Comparison of ENCODE assay signal across 1 cellular context in the genomic region with DNA sequence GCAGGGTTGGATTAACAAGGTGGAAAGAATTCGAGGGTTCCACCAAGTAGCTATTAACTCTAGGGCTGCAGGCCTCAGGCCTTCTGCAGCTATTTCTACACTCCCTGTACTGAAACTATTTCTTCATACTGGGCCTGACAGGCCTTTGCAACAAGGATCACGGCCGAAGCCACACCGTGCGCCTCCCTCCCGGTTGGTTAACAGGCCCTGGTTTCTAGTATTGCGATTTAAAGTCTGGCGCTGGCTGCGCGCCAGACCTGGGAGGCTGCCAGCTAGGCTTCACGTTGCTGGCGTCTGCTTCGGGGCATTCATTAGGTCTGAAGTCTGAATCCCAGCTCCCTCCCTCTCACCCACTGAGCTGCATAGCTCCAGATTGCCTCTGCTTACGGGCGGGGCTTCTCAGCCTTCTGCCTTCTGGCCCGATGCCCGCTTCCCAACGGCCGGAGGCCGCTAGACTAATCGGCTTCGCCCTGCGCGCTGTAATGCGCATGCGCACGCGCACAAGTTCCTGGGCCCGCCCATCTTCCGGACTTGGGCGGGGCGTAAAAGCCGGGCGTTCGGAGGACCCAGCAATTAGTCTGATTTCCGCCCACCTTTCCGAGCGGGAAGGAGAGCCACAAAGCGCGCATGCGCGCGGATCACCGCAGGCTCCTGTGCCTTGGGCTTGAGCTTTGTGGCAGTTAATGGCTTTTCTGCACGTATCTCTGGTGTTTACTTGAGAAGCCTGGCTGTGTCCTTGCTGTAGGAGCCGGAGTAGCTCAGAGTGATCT.
TF ChIP-seq lines count a peak whose summit lies in the region.

No MANE protein-coding gene starts in this region.

TF ChIP-seq in K562, 482 proteins besides CTCF, POLR2A, EP300 and RAD21 (continued from another document and continues in another):
- TF ChIP-seq, protein P1, sequence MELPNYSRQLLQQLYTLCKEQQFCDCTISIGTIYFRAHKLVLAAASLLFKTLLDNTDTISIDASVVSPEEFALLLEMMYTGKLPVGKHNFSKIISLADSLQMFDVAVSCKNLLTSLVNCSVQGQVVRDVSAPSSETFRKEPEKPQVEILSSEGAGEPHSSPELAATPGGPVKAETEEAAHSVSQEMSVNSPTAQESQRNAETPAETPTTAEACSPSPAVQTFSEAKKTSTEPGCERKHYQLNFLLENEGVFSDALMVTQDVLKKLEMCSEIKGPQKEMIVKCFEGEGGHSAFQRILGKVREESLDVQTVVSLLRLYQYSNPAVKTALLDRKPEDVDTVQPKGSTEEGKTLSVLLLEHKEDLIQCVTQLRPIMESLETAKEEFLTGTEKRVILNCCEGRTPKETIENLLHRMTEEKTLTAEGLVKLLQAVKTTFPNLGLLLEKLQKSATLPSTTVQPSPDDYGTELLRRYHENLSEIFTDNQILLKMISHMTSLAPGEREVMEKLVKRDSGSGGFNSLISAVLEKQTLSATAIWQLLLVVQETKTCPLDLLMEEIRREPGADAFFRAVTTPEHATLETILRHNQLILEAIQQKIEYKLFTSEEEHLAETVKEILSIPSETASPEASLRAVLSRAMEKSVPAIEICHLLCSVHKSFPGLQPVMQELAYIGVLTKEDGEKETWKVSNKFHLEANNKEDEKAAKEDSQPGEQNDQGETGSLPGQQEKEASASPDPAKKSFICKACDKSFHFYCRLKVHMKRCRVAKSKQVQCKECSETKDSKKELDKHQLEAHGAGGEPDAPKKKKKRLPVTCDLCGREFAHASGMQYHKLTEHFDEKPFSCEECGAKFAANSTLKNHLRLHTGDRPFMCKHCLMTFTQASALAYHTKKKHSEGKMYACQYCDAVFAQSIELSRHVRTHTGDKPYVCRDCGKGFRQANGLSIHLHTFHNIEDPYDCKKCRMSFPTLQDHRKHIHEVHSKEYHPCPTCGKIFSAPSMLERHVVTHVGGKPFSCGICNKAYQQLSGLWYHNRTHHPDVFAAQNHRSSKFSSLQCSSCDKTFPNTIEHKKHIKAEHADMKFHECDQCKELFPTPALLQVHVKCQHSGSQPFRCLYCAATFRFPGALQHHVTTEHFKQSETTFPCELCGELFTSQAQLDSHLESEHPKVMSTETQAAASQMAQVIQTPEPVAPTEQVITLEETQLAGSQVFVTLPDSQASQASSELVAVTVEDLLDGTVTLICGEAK (IDR thresholded peaks at IDR 0.05): no peak
- TF ChIP-seq, protein P1 (CRISPR knock-in tag; IDR thresholded peaks at IDR 0.05): no peak
- TF ChIP-seq NCOR1 (IDR thresholded peaks at IDR 0.05): no peak
- no peak for TF ChIP-seq WHSC1 (IDR thresholded peaks at IDR 0.05; ENCODE audit: low read length)
- no peak for TF ChIP-seq ZNF12 (CRISPR knock-in tag; IDR thresholded peaks at IDR 0.05)
- no peak for TF ChIP-seq ZNF175 (CRISPR knock-in tag; IDR thresholded peaks at IDR 0.05; ENCODE audit: low read depth)
- TF ChIP-seq, protein P2, sequence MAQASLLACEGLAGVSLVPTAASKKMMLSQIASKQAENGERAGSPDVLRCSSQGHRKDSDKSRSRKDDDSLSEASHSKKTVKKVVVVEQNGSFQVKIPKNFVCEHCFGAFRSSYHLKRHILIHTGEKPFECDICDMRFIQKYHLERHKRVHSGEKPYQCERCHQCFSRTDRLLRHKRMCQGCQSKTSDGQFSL (CRISPR knock-in tag; IDR thresholded peaks at IDR 0.05): no peak
- TF ChIP-seq, protein P2 (tag; IDR thresholded peaks at IDR 0.05): no peak
- no peak for TF ChIP-seq ATF1 (CRISPR knock-in tag; IDR thresholded peaks at IDR 0.05)
- TF ChIP-seq ATF1 (tag; IDR thresholded peaks at IDR 0.05): 0 out of 2 replicates have a peak, but pooled peaks have one; percentile 17
- TF ChIP-seq, protein P3, sequence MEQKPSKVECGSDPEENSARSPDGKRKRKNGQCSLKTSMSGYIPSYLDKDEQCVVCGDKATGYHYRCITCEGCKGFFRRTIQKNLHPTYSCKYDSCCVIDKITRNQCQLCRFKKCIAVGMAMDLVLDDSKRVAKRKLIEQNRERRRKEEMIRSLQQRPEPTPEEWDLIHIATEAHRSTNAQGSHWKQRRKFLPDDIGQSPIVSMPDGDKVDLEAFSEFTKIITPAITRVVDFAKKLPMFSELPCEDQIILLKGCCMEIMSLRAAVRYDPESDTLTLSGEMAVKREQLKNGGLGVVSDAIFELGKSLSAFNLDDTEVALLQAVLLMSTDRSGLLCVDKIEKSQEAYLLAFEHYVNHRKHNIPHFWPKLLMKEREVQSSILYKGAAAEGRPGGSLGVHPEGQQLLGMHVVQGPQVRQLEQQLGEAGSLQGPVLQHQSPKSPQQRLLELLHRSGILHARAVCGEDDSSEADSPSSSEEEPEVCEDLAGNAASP (IDR thresholded peaks at IDR 0.05): no peak
- no peak for TF ChIP-seq SOX6 (IDR thresholded peaks at IDR 0.05)
- no peak for TF ChIP-seq DDX20 (tag; IDR thresholded peaks at IDR 0.05; ENCODE audit: low read depth)
- TF ChIP-seq RBM39 (optimal IDR thresholded peaks at IDR 0.05; ENCODE audit: low read depth, low read length): no peak
- no peak for TF ChIP-seq RAD51 (IDR thresholded peaks at IDR 0.05; ENCODE audit: borderline replicate concordance, low read depth)
- TF ChIP-seq MYBL2 (IDR thresholded peaks at IDR 0.05; ENCODE audit: low read depth): peak; percentile 63
- TF ChIP-seq MYBL2 (CRISPR knock-in tag; IDR thresholded peaks at IDR 0.05; ENCODE audit: borderline replicate concordance): no peak
- TF ChIP-seq FOXJ2 (tag; IDR thresholded peaks at IDR 0.05): no peak
- TF ChIP-seq NEUROD1 (IDR thresholded peaks at IDR 0.05; ENCODE audit: borderline replicate concordance, low read depth, low read length, partially characterized antibody): no peak
- TF ChIP-seq, protein P4, sequence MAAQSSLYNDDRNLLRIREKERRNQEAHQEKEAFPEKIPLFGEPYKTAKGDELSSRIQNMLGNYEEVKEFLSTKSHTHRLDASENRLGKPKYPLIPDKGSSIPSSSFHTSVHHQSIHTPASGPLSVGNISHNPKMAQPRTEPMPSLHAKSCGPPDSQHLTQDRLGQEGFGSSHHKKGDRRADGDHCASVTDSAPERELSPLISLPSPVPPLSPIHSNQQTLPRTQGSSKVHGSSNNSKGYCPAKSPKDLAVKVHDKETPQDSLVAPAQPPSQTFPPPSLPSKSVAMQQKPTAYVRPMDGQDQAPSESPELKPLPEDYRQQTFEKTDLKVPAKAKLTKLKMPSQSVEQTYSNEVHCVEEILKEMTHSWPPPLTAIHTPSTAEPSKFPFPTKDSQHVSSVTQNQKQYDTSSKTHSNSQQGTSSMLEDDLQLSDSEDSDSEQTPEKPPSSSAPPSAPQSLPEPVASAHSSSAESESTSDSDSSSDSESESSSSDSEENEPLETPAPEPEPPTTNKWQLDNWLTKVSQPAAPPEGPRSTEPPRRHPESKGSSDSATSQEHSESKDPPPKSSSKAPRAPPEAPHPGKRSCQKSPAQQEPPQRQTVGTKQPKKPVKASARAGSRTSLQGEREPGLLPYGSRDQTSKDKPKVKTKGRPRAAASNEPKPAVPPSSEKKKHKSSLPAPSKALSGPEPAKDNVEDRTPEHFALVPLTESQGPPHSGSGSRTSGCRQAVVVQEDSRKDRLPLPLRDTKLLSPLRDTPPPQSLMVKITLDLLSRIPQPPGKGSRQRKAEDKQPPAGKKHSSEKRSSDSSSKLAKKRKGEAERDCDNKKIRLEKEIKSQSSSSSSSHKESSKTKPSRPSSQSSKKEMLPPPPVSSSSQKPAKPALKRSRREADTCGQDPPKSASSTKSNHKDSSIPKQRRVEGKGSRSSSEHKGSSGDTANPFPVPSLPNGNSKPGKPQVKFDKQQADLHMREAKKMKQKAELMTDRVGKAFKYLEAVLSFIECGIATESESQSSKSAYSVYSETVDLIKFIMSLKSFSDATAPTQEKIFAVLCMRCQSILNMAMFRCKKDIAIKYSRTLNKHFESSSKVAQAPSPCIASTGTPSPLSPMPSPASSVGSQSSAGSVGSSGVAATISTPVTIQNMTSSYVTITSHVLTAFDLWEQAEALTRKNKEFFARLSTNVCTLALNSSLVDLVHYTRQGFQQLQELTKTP (IDR thresholded peaks at IDR 0.05; ENCODE audit: low read depth in 1 of 2, partially characterized antibody in 2 of 2): no peak
- TF ChIP-seq, protein P5, sequence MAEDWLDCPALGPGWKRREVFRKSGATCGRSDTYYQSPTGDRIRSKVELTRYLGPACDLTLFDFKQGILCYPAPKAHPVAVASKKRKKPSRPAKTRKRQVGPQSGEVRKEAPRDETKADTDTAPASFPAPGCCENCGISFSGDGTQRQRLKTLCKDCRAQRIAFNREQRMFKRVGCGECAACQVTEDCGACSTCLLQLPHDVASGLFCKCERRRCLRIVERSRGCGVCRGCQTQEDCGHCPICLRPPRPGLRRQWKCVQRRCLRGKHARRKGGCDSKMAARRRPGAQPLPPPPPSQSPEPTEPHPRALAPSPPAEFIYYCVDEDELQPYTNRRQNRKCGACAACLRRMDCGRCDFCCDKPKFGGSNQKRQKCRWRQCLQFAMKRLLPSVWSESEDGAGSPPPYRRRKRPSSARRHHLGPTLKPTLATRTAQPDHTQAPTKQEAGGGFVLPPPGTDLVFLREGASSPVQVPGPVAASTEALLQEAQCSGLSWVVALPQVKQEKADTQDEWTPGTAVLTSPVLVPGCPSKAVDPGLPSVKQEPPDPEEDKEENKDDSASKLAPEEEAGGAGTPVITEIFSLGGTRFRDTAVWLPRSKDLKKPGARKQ (CRISPR knock-in tag; IDR thresholded peaks at IDR 0.05): no peak
- TF ChIP-seq, protein P6, sequence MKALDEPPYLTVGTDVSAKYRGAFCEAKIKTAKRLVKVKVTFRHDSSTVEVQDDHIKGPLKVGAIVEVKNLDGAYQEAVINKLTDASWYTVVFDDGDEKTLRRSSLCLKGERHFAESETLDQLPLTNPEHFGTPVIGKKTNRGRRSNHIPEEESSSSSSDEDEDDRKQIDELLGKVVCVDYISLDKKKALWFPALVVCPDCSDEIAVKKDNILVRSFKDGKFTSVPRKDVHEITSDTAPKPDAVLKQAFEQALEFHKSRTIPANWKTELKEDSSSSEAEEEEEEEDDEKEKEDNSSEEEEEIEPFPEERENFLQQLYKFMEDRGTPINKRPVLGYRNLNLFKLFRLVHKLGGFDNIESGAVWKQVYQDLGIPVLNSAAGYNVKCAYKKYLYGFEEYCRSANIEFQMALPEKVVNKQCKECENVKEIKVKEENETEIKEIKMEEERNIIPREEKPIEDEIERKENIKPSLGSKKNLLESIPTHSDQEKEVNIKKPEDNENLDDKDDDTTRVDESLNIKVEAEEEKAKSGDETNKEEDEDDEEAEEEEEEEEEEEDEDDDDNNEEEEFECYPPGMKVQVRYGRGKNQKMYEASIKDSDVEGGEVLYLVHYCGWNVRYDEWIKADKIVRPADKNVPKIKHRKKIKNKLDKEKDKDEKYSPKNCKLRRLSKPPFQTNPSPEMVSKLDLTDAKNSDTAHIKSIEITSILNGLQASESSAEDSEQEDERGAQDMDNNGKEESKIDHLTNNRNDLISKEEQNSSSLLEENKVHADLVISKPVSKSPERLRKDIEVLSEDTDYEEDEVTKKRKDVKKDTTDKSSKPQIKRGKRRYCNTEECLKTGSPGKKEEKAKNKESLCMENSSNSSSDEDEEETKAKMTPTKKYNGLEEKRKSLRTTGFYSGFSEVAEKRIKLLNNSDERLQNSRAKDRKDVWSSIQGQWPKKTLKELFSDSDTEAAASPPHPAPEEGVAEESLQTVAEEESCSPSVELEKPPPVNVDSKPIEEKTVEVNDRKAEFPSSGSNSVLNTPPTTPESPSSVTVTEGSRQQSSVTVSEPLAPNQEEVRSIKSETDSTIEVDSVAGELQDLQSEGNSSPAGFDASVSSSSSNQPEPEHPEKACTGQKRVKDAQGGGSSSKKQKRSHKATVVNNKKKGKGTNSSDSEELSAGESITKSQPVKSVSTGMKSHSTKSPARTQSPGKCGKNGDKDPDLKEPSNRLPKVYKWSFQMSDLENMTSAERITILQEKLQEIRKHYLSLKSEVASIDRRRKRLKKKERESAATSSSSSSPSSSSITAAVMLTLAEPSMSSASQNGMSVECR (CRISPR knock-in tag; IDR thresholded peaks at IDR 0.05): no peak
- TF ChIP-seq PHF20 (IDR thresholded peaks at IDR 0.05; ENCODE audit: partially characterized antibody): no peak
- TF ChIP-seq RFX1 (IDR thresholded peaks at IDR 0.05): no peak
- TF ChIP-seq ZNF316 (IDR thresholded peaks at IDR 0.05): no peak
- no peak for TF ChIP-seq DIDO1 (tag; IDR thresholded peaks at IDR 0.05; ENCODE audit: low read depth)
- no peak for TF ChIP-seq NONO (IDR thresholded peaks at IDR 0.05; ENCODE audit: low read depth in 2 of 2, low read length in 1 of 2)
- TF ChIP-seq CBX8 (IDR thresholded peaks at IDR 0.05; ENCODE audit: borderline replicate concordance, extremely low read depth, low read depth, low read length, poor library complexity, severe bottlenecking): no peak
- no peak for TF ChIP-seq BCOR (IDR thresholded peaks at IDR 0.05)
- no peak for TF ChIP-seq ZKSCAN1 (IDR thresholded peaks at IDR 0.05; ENCODE audit: low read depth, low read length)
- TF ChIP-seq JUN (IDR thresholded peaks at IDR 0.05; ENCODE audit: borderline replicate concordance, low read depth, low read length): no peak
- TF ChIP-seq JUN (CRISPR knock-in tag; IDR thresholded peaks at IDR 0.05; ENCODE audit: borderline replicate concordance): no peak
- TF ChIP-seq HMG20A (CRISPR knock-in tag; conservative IDR thresholded peaks at IDR 0.05): no peak
